ENCODE assay signal across 18 cellular contexts in genomic region chr9:116944714-116945534, GRCh38.
A peak's percentile ranks its signal among the peaks of the same experiment; 100 is the strongest.
DNase-seq lines count a peak whose midpoint lies in the region; ATAC-seq and TF ChIP-seq lines count a peak whose summit lies in the region.
"Had no signal": no experiment of that assay in that cellular context is flagged by ENCODE, and none has a peak within 500 bp of the region (broad histone marks: within the 10 kb centered on the region; RNA-seq: fewer than 3 reads in every experiment).

No MANE protein-coding gene starts in this region.

- intact Hi-C loops in PC-9 (cut with micrococcal nuclease; ENCODE audit: unreplicated experiment): no loop called here

- no peak overlapping the region for H3K9ac ChIP-seq in smooth muscle cell (ENCODE audit: low read depth)

- no peaks in the 10 kb centered on the region for H3K79me2 ChIP-seq in PC-9 (ENCODE audit: low read depth)
- no peaks in the 10 kb centered on the region for H3K79me2 ChIP-seq in smooth muscle cell (ENCODE audit: low read depth)

- no peaks in the 10 kb centered on the region for H3K27me3 ChIP-seq in PC-9 (ENCODE audit: insufficient read depth, low read depth)
- no peaks in the 10 kb centered on the region for H3K27me3 ChIP-seq in smooth muscle cell (ENCODE audit: low read depth)

- H4K20me1 ChIP-seq in PC-9 (ENCODE audit: insufficient read depth) (no peaks in the 10 kb centered on the region), smooth muscle cell (ENCODE audit: low read depth) (no peaks in the 10 kb centered on the region)

- H3K4me3 ChIP-seq in PC-9 (no peak overlapping the region), epithelial cell of esophagus (ENCODE audit: low read length) (no peak overlapping the region), smooth muscle cell (no peak overlapping the region)

- H3F3A ChIP-seq in PC-9 (ENCODE audit: insufficient read depth, low read depth) (peaks cover 19% of the 10 kb centered on the region), smooth muscle cell (ENCODE audit: low read depth) (no peaks in the 10 kb centered on the region)

- peaks cover 5% of the 10 kb centered on the region; the same call in 1 of the 2 replicates for H3K9me3 ChIP-seq in PC-9 (ENCODE audit: insufficient read depth, low read depth)
- H3K9me3 ChIP-seq in smooth muscle cell (replicated peaks; ENCODE audit: low read depth): no peaks in the 10 kb centered on the region

- POLR2A ChIA-PET in PC-9 (lab: Charles Lee; ENCODE audit: unreplicated experiment): no interaction called here

- H2AFZ ChIP-seq in PC-9: peak overlapping the region; percentile 50; the same call in 1 of the 2 replicates
- H2AFZ ChIP-seq in smooth muscle cell (ENCODE audit: low read depth): no peak overlapping the region

- no peaks in the 10 kb centered on the region for H3K9me2 ChIP-seq in PC-9 (ENCODE audit: insufficient read depth)

- CTCF ChIA-PET in PC-9 (lab: Charles Lee): no interaction called here

- 83% methylated on average over 4 of the region's 4 CpGs for WGBS in smooth muscle cell (ENCODE audit: low lambda C conversion rate)

- DNase-seq in DMS53 (lab: John Stamatoyannopoulos, UW): peak; percentile 15
- no peak for DNase-seq in DMS53 treated with DMSO at 0.1 percent for 48 hours (lab: John Stamatoyannopoulos, UW; ENCODE audit: unreplicated experiment)
- DNase-seq in PC-9: peak in 1 of 2 experiments; percentile 51
- peak; percentile 79 for DNase-seq in epithelial cell of esophagus (ENCODE audit: low read depth)
- DNase-seq in renal cortical epithelial cell (ENCODE audit: low read depth): peak; percentile 39
- no peak for DNase-seq in smooth muscle cell (lab: John Stamatoyannopoulos, UW; ENCODE audit: unreplicated experiment)
- no peak for DNase-seq in NCI-H1694 (lab: John Stamatoyannopoulos, UW)
- DNase-seq: Calu3; CD4-positive, alpha-beta memory T cell; NCI-H1417 treated with DMSO at 0.1 percent for 48 hours; NCI-H2029 treated with DMSO at 0.1 percent for 48 hours; NCI-H2171 treated with DMSO at 0.1 percent for 48 hours; NCI-H446 treated with DMSO at 0.1 percent for 48 hours; SHP77 had no signal

- H3K4me2 ChIP-seq in PC-9 (peak overlapping the region; percentile 33), smooth muscle cell (no peak overlapping the region)

- H3K27ac ChIP-seq in PC-9: peak overlapping the region; percentile 49
- H3K27ac ChIP-seq in smooth muscle cell (ENCODE audit: low read depth): no peak overlapping the region
- H3K27ac ChIP-seq: 22Rv1 had no signal

- H3K4me1 ChIP-seq in PC-9 (replicated peaks; ENCODE audit: insufficient read depth) (peaks cover 44% of the 10 kb centered on the region), smooth muscle cell (ENCODE audit: low read depth) (no peaks in the 10 kb centered on the region)

- H3K36me3 ChIP-seq in PC-9 (ENCODE audit: low read depth): no peaks in the 10 kb centered on the region
- no peaks in the 10 kb centered on the region for H3K36me3 ChIP-seq in smooth muscle cell (ENCODE audit: low read depth)

- TF ChIP-seq CTCF in PC-9 (conservative IDR thresholded peaks at IDR 0.05): no peak
- TF ChIP-seq CTCF in epithelial cell of esophagus (IDR thresholded peaks at IDR 0.05; ENCODE audit: insufficient read depth, low read depth, low read length, missing control alignments): no peak
- no peak for TF ChIP-seq CTCF in smooth muscle cell (IDR thresholded peaks at IDR 0.05; ENCODE audit: borderline replicate concordance, insufficient read depth, poor library complexity, severe bottlenecking)

- ATAC-seq in HG03175 (IDR thresholded peaks at IDR 0.05; ENCODE audit: unreplicated experiment): no peak
- ATAC-seq: Panc1, SK-N-SH treated with all-trans-retinoic acid at 6 μM for 48 hours had no signal

- BruUV-seq in PC-9 (replicated peaks; lab: Mats Ljungman, UMichigan): no TSS peak

Comparison
In these comparisons a context has a peak if more than half of its experiments do, and no peak if none do; other contexts are left out.
1. DNase-seq: peak in DMS53 (single experiment), epithelial cell of esophagus (single experiment) and renal cortical epithelial cell (single experiment); none in DMS53 treated with DMSO at 0.1 percent for 48 hours (single experiment), smooth muscle cell (single experiment) and NCI-H1694 (single experiment).